Comparison of ENCODE assay signal across 13 cellular contexts in genomic region chr7:86920154-86920553, GRCh38.
DNase-seq lines count a peak whose midpoint lies in the region; ATAC-seq and TF ChIP-seq lines count a peak whose summit lies in the region.
"Had no signal": no experiment of that assay in that cellular context is flagged by ENCODE, and none has a peak within 500 bp of the region (broad histone marks: within the 10 kb centered on the region; RNA-seq: fewer than 3 reads in every experiment).

No MANE protein-coding gene starts in this region.

- peak; percentile 17 for DNase-seq in DMS53 (lab: John Stamatoyannopoulos, UW)
- DNase-seq in NCI-H2029 treated with DMSO at 0.1 percent for 48 hours (lab: John Stamatoyannopoulos, UW): peak; percentile 44
- no peak for DNase-seq in left lung
- DNase-seq in nucleus accumbens (lab: John Stamatoyannopoulos, UW): no peak
- no peak for DNase-seq in D341Med (ENCODE audit: low spot score)
- no peak for DNase-seq in RKO (ENCODE audit: low spot score)
- DNase-seq: C1 segment of cervical spinal cord; CD4-positive, alpha-beta T cell; DMS153; GF-D8 had no signal

- H3K27me3 ChIP-seq in left lung: no peaks in the 10 kb centered on the region

- H3K4me1 ChIP-seq in HEK293 (ENCODE audit: control insufficient read depth, insufficient read depth, low read length): peaks cover 4% of the 10 kb centered on the region; the same call in 1 of the 2 replicates
- no peaks in the 10 kb centered on the region for H3K4me1 ChIP-seq in left lung
- H3K4me1 ChIP-seq: HAP-1 had no signal

- H3K27ac ChIP-seq in HEK293 (ENCODE audit: extremely low read depth, low read depth, low read length) (no peak overlapping the region), left lung (no peak overlapping the region)

- TF ChIP-seq CTCF in HEK293 (tag by site-specific recombination; IDR thresholded peaks at IDR 0.05): no peak
- no peak for TF ChIP-seq CTCF in left lung (IDR thresholded peaks at IDR 0.05)

- H3K9me3 ChIP-seq in HEK293 (ENCODE audit: control insufficient read depth, insufficient read depth, low read depth, low read length) (no peaks in the 10 kb centered on the region), left lung (no peaks in the 10 kb centered on the region)
- H3K9me3 ChIP-seq: HAP-1 had no signal

- no peak overlapping the region for H3K4me3 ChIP-seq in HEK293 (ENCODE audit: low read depth, low read length)
- H3K4me3 ChIP-seq in left lung: no peak overlapping the region
- H3K4me3 ChIP-seq: HAP-1 had no signal

- POLR2A ChIA-PET in HEK293 (lab: Yijun Ruan, JAX): no interaction called here

- intact Hi-C loops in left lung (cut with DNase I): loop anchor here in 1 of 2 donors (5.0 kb wide), 1 partner anchor 317 kb away; no protein-coding TSS in a partner anchor

- CTCF ChIA-PET in HEK293 (lab: Yijun Ruan, JAX): no interaction called here

- peak; percentile 53 for ATAC-seq in left lung
- ATAC-seq: HepG2 had no signal

- H3K36me3 ChIP-seq in HEK293 (ENCODE audit: control insufficient read depth in 2 of 2, insufficient read depth in 1 of 2, low read length in 2 of 2): peaks cover 0 to 2% of the 10 kb centered on the region in 2 experiments; a peak in 1 of 3 replicates
- no peaks in the 10 kb centered on the region for H3K36me3 ChIP-seq in left lung
- H3K36me3 ChIP-seq: HAP-1 had no signal

TF ChIP-seq in HEK293, 187 proteins besides CTCF, POLR2A, EP300 and RAD21:
- TF ChIP-seq IKZF3 (tag by site-specific recombination; IDR thresholded peaks at IDR 0.05) (peak; percentile 67), ZNF112 (tag by site-specific recombination; IDR thresholded peaks at IDR 0.05) (no peak), ZBTB20 (tag by site-specific recombination; IDR thresholded peaks at IDR 0.05) (no peak), ZIC2 (tag by site-specific recombination; IDR thresholded peaks at IDR 0.05) (peak; percentile 32; the same call in 1 of the 2 replicates), FEZF1 (tag by site-specific recombination; IDR thresholded peaks at IDR 0.05) (peak; percentile 70), ZNF843 (tag by site-specific recombination; IDR thresholded peaks at IDR 0.05) (peak; percentile 71), PRDM6 (tag by site-specific recombination; IDR thresholded peaks at IDR 0.05) (peak; percentile 38; the same call in 1 of the 2 replicates), ZSCAN30 (tag by site-specific recombination; IDR thresholded peaks at IDR 0.05) (0 out of 2 replicates have a peak, but pooled peaks have one; percentile 20)

Comparison
In these comparisons a context has a peak if more than half of its experiments do, and no peak if none do; other contexts are left out.
1. DNase-seq: peak in DMS53 (single experiment) and NCI-H2029 treated with DMSO at 0.1 percent for 48 hours (single experiment); none in left lung (0 of 2), nucleus accumbens (0 of 56), D341Med (single experiment) and RKO (single experiment).